In the genomic region with DNA sequence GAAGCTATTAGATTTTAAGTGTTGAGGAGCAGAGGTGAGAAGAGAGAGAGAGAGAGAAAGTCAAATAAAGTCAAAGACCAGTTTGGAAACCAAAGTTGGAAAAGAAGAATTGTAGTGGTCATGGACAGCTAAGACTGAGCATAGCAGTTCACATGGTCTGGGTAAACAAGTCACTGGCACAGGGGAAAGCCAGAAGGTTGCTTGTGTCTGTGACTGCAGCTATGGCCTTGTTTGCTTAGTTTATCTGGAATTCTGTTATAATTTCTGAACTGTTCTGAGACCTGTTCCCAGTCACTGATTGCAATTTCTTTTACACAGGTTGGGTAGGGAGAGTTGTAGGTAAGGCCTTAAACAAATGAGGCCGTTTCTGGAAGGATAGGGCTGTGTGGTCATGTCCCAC, we compare ENCODE assay signal across 19 cellular contexts. TPM values are rescaled to one million over a fixed set of nuclear protein-coding genes. Genes with fewer than 3 reads are reported as not detected.
"Had no signal": no experiment of that assay in that cellular context is flagged by ENCODE, and none has a peak within 500 bp of the region (broad histone marks: within the 10 kb centered on the region; RNA-seq: fewer than 3 reads in every experiment).

No MANE protein-coding gene starts in this region.

- DNase-seq: activated CD8-positive, alpha-beta memory T cell treated with anti-CD3 and anti-CD28 coated beads, Interleukin-2, amount 10 ng/mL, durations not matched to agents 7 days and 5 days; activated gamma-delta T cell; activated naive CD8-positive, alpha-beta T cell treated with anti-CD3 and anti-CD28 coated beads, Interleukin-2, amount 10 ng/mL, durations not matched to agents 7 days and 5 days; activated T-cell treated with anti-CD3 and anti-CD28 coated beads, Interleukin-2, amount 50 U/mL, for 4 hours; aorta; effector CD8-positive, alpha-beta T cell; SHP77; spleen; stimulated activated CD4-positive, alpha-beta T cell treated with anti-CD3 and anti-CD28 coated beads, Interleukin-1b, Interleukin-23, amount 100 ng/mL, for 48 hours; stimulated activated naive B cell treated with anti-CD40 and anti-IgM and Interleukin-4, amounts not matched to agents 10 μg/mL and 1 μg/mL and 100 μg/mL, for 72 hours; substantia nigra; T-helper 2 cell had no signal

- H3K4me1 Mint-ChIP-seq: activated CD8-positive, alpha-beta memory T cell treated with anti-CD3 and anti-CD28 coated beads, Interleukin-2, amount 10 ng/mL, durations not matched to agents 7 days and 5 days; activated naive CD8-positive, alpha-beta T cell treated with anti-CD3 and anti-CD28 coated beads, Interleukin-2, amount 10 ng/mL, durations not matched to agents 7 days and 5 days; stimulated activated naive B cell treated with anti-CD40 and anti-IgM and Interleukin-4, amounts not matched to agents 10 μg/mL and 1 μg/mL and 100 μg/mL, for 72 hours had no signal

- H3K4me3 ChIP-seq: coronary artery, gastroesophageal sphincter, lung, right atrium auricular region, spleen had no signal

- H3K27me3 ChIP-seq: gastroesophageal sphincter, right atrium auricular region had no signal

- H3K4me3 Mint-ChIP-seq: activated CD8-positive, alpha-beta memory T cell treated with anti-CD3 and anti-CD28 coated beads, Interleukin-2, amount 10 ng/mL, durations not matched to agents 7 days and 5 days; activated naive CD8-positive, alpha-beta T cell treated with anti-CD3 and anti-CD28 coated beads, Interleukin-2, amount 10 ng/mL, durations not matched to agents 7 days and 5 days; activated T-cell treated with anti-CD3 and anti-CD28 coated beads, Interleukin-2, amount 50 U/mL, for 4 hours; neural crest cell; stimulated activated naive B cell treated with anti-CD40 and anti-IgM and Interleukin-4, amounts not matched to agents 10 μg/mL and 1 μg/mL and 100 μg/mL, for 72 hours had no signal

- ATAC-seq: activated CD4-positive, CD25-positive, alpha-beta regulatory T cell treated with anti-CD3 and anti-CD28 coated beads, Interleukin-2, amount 50 U/mL, for 24 hours; activated CD8-positive, alpha-beta memory T cell treated with anti-CD3 and anti-CD28 coated beads, Interleukin-2, amount 10 ng/mL, durations not matched to agents 7 days and 5 days; activated T-cell treated with anti-CD3 and anti-CD28 coated beads, Interleukin-2, amount 50 U/mL, for 4 hours; gastroesophageal sphincter; stimulated activated naive B cell treated with anti-CD40 and anti-IgM and Interleukin-4, amounts not matched to agents 10 μg/mL and 1 μg/mL and 100 μg/mL, for 72 hours had no signal

- H3K36me3 ChIP-seq: right atrium auricular region, spleen had no signal

- H3K9me3 ChIP-seq: gastroesophageal sphincter, right atrium auricular region, spleen had no signal

- H3K9me3 Mint-ChIP-seq: activated naive CD8-positive, alpha-beta T cell treated with anti-CD3 and anti-CD28 coated beads, Interleukin-2, amount 10 ng/mL, durations not matched to agents 7 days and 5 days; activated T-cell treated with anti-CD3 and anti-CD28 coated beads, Interleukin-2, amount 50 U/mL, for 4 hours; neural crest cell; stimulated activated naive B cell treated with anti-CD40 and anti-IgM and Interleukin-4, amounts not matched to agents 10 μg/mL and 1 μg/mL and 100 μg/mL, for 72 hours had no signal

- H3K27ac ChIP-seq: coronary artery, epithelial cell of prostate, gastroesophageal sphincter, spleen had no signal

- H3K36me3 Mint-ChIP-seq: activated CD8-positive, alpha-beta memory T cell treated with anti-CD3 and anti-CD28 coated beads, Interleukin-2, amount 10 ng/mL, durations not matched to agents 7 days and 5 days; activated naive CD8-positive, alpha-beta T cell treated with anti-CD3 and anti-CD28 coated beads, Interleukin-2, amount 10 ng/mL, durations not matched to agents 7 days and 5 days; stimulated activated naive B cell treated with anti-CD40 and anti-IgM and Interleukin-4, amounts not matched to agents 10 μg/mL and 1 μg/mL and 100 μg/mL, for 72 hours had no signal

- H3K27me3 Mint-ChIP-seq: stimulated activated naive B cell treated with anti-CD40 and anti-IgM and Interleukin-4, amounts not matched to agents 10 μg/mL and 1 μg/mL and 100 μg/mL, for 72 hours had no signal

- H3K27ac Mint-ChIP-seq: activated CD8-positive, alpha-beta memory T cell treated with anti-CD3 and anti-CD28 coated beads, Interleukin-2, amount 10 ng/mL, durations not matched to agents 7 days and 5 days; activated naive CD8-positive, alpha-beta T cell treated with anti-CD3 and anti-CD28 coated beads, Interleukin-2, amount 10 ng/mL, durations not matched to agents 7 days and 5 days had no signal

RNA-seq across cellular contexts. Expression of gene MYZAP, which starts 43.4 kb away (rescaled TPM):
- total RNA-seq: activated CD8-positive, alpha-beta memory T cell treated with anti-CD3 and anti-CD28 coated beads, Interleukin-2, amount 10 ng/mL, durations not matched to agents 7 days and 5 days; activated naive CD8-positive, alpha-beta T cell treated with anti-CD3 and anti-CD28 coated beads, Interleukin-2, amount 10 ng/mL, durations not matched to agents 7 days and 5 days had no signal
